Comparison of ENCODE assay signal across 28 cellular contexts in the genomic region with DNA sequence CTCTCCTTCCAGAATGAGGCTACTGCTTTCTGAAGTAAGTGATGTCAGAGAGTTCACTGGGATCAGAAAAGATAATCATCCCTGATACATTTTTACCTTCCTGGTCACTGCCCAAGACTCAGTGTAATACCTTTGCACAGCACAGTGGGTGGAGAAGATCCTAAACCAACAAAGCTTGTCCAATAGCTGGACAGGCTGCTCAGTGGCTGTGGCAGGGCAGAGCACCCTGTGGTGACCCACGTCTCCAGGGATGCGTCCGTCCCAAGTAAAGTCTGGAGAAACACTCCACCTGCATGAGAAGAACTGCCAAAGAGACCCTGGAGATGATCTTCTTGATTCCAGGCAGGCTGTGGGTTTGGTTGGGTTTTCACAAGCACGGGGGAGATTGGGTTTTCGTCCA. TPM values are rescaled to one million over a fixed set of nuclear protein-coding genes. Genes with fewer than 3 reads are reported as not detected.
"Had no signal": no experiment of that assay in that cellular context is flagged by ENCODE, and none has a peak within 500 bp of the region (broad histone marks: within the 10 kb centered on the region; RNA-seq: fewer than 3 reads in every experiment).

No MANE protein-coding gene starts in this region.

- DNase-seq: activated CD4-positive, alpha-beta memory T cell treated with anti-CD3 and anti-CD28 coated beads for 36 hours; activated CD4-positive, alpha-beta T cell treated with anti-CD3 and anti-CD28 coated beads for 36 hours; activated CD4-positive, alpha-beta T cell treated with anti-CD3 and anti-CD28 coated beads, Interleukin-2, amount 10 ng/mL, durations not matched to agents 24 days and 14 days; activated CD4-positive, CD25-positive, alpha-beta regulatory T cell; activated CD4-positive, CD25-positive, alpha-beta regulatory T cell treated with anti-CD3 and anti-CD28 coated beads, Interleukin-2, amount 50 U/mL, for 72 hours; activated CD8-positive, alpha-beta memory T cell treated with anti-CD3 and anti-CD28 coated beads, Interleukin-2, amount 10 ng/mL, durations not matched to agents 7 days and 5 days; activated CD8-positive, alpha-beta memory T cell treated with anti-CD3 and anti-CD28 coated beads, Interleukin-2, amount 50 U/mL, for 4 hours; activated CD8-positive, alpha-beta T cell treated with anti-CD3 and anti-CD28 coated beads, Interleukin-2, amount 10 ng/mL, durations not matched to agents 7 days and 5 days; activated effector memory CD4-positive, alpha-beta T cell treated with anti-CD3 and anti-CD28 coated beads, Interleukin-2, amount 50 U/mL, for 16 hours; activated naive CD4-positive, alpha-beta T cell treated with anti-CD3 and anti-CD28 coated beads, Interleukin-2, amount 10 ng/mL, durations not matched to agents 7 days and 5 days; activated naive CD8-positive, alpha-beta T cell treated with anti-CD3 and anti-CD28 coated beads, Interleukin-2, amount 10 ng/mL, durations not matched to agents 7 days and 5 days; activated T-cell treated with anti-CD3 and anti-CD28 coated beads, Interleukin-2, amount 50 U/mL, for 1 hour; activated T-cell treated with anti-CD3 and anti-CD28 coated beads, Interleukin-2, amount 50 U/mL, for 48 hours; dorsolateral prefrontal cortex; effector memory CD8-positive, alpha-beta T cell; erythroblast; foreskin keratinocyte; gastrocnemius medialis; glutamatergic neuron; T-helper 2 cell had no signal

- H3K4me1 ChIP-seq: ascending aorta, breast epithelium, esophagus muscularis mucosa, gastrocnemius medialis had no signal

- H3K9me3 ChIP-seq: ascending aorta, breast epithelium, esophagus muscularis mucosa, gastrocnemius medialis had no signal

- H3K4me3 ChIP-seq: ascending aorta, breast epithelium, cardiac muscle cell, coronary artery, dorsolateral prefrontal cortex, esophagus muscularis mucosa, gastrocnemius medialis had no signal

- ATAC-seq: activated CD4-positive, alpha-beta T cell treated with anti-CD3 and anti-CD28 coated beads for 36 hours; activated CD8-positive, alpha-beta memory T cell treated with anti-CD3 and anti-CD28 coated beads, Interleukin-2, amount 10 ng/mL, durations not matched to agents 7 days and 5 days; activated CD8-positive, alpha-beta T cell treated with anti-CD3 and anti-CD28 coated beads, Interleukin-2, amount 10 ng/mL, durations not matched to agents 7 days and 5 days; activated naive CD4-positive, alpha-beta T cell treated with anti-CD3 and anti-CD28 coated beads, Interleukin-2, amount 50 U/mL, for 72 hours; effector memory CD8-positive, alpha-beta T cell; foreskin keratinocyte; gastrocnemius medialis had no signal

- H3K27me3 ChIP-seq: ascending aorta, breast epithelium had no signal

- H3K36me3 ChIP-seq: ascending aorta, breast epithelium, cardiac muscle cell, esophagus muscularis mucosa, gastrocnemius medialis had no signal

- H3K27ac ChIP-seq: ascending aorta, breast epithelium, cardiac muscle cell, coronary artery, dorsolateral prefrontal cortex, esophagus muscularis mucosa, foreskin keratinocyte, gastrocnemius medialis had no signal

RNA-seq across cellular contexts. Expression of gene POU2F3, which starts 54.2 kb away (rescaled TPM):
- total RNA-seq: activated CD4-positive, alpha-beta memory T cell treated with anti-CD3 and anti-CD28 coated beads for 36 hours; activated CD4-positive, alpha-beta T cell treated with anti-CD3 and anti-CD28 coated beads for 36 hours; activated CD4-positive, alpha-beta T cell treated with anti-CD3 and anti-CD28 coated beads, Interleukin-2, amount 10 ng/mL, durations not matched to agents 24 days and 14 days; activated CD8-positive, alpha-beta memory T cell treated with anti-CD3 and anti-CD28 coated beads for 36 hours; activated CD8-positive, alpha-beta memory T cell treated with anti-CD3 and anti-CD28 coated beads, Interleukin-2, amount 10 ng/mL, durations not matched to agents 7 days and 5 days; activated CD8-positive, alpha-beta T cell treated with anti-CD3 and anti-CD28 coated beads, Interleukin-2, amount 10 ng/mL, durations not matched to agents 7 days and 5 days; activated naive CD4-positive, alpha-beta T cell treated with anti-CD3 and anti-CD28 coated beads, Interleukin-2, amount 50 U/mL, for 72 hours; activated naive CD8-positive, alpha-beta T cell treated with anti-CD3 and anti-CD28 coated beads, Interleukin-2, amount 10 ng/mL, durations not matched to agents 7 days and 5 days; activated T-helper 2 cell treated with anti-CD3 and anti-CD28 coated beads, Interferon-gamma antibody, Interleukin-2, Interleukin-4, amounts not matched to agents 10 μg/mL and 5 μg/mL and 100 μg/mL, durations not matched to agents 14 hours and 24 hours and 36 hours; ascending aorta; esophagus muscularis mucosa; gastrocnemius medialis had no signal
